ENCODE assay signal across 1 cellular context in genomic region chr3:38136807-38137614, GRCh38.
A peak's percentile ranks its signal among the peaks of the same experiment; 100 is the strongest.
TF ChIP-seq lines count a peak whose summit lies in the region.

Gene ACAA1 (minus strand): TSS chr3:38137127. CDS start chr3:38137035, 92 bp downstream.

TF ChIP-seq in HepG2, 621 proteins besides CTCF, POLR2A, EP300 and RAD21 (continued from another document and continues in another):
- TF ChIP-seq PLSCR1 (CRISPR knock-in tag; IDR thresholded peaks at IDR 0.05; ENCODE audit: borderline replicate concordance) = no peak
- TF ChIP-seq ZNF235 (CRISPR knock-in tag; IDR thresholded peaks at IDR 0.05; ENCODE audit: borderline replicate concordance) = peak; percentile 81; the same call in 1 of the 2 replicates
- TF ChIP-seq ZNF343 (CRISPR knock-in tag; IDR thresholded peaks at IDR 0.05) = peak; percentile 58
- TF ChIP-seq ZSCAN12 (CRISPR knock-in tag; IDR thresholded peaks at IDR 0.05) = peak; percentile 74; the same call in 1 of the 2 replicates
- TF ChIP-seq SP1 (IDR thresholded peaks at IDR 0.05) = no peak
- TF ChIP-seq SP1 (CRISPR knock-in tag; IDR thresholded peaks at IDR 0.05) = peak; percentile 52
- no peak for TF ChIP-seq GTF3A (CRISPR knock-in tag; conservative IDR thresholded peaks at IDR 0.05)
- no peak for TF ChIP-seq HMG20B (CRISPR knock-in tag; conservative IDR thresholded peaks at IDR 0.05)
- peak; percentile 98 for TF ChIP-seq DR1 (CRISPR knock-in tag; IDR thresholded peaks at IDR 0.05)
- TF ChIP-seq ZSCAN21 (CRISPR knock-in tag; IDR thresholded peaks at IDR 0.05; ENCODE audit: borderline replicate concordance) = no peak
- no peak for TF ChIP-seq HNRNPH1 (optimal IDR thresholded peaks at IDR 0.05; ENCODE audit: low read depth, low read length)
- 0 out of 2 replicates have a peak, but pooled peaks have one; percentile 69 for TF ChIP-seq DNMT1 (CRISPR knock-in tag; IDR thresholded peaks at IDR 0.05)
- peak; percentile 5; the same call in 1 of the 2 replicates for TF ChIP-seq ATF2 (CRISPR knock-in tag; IDR thresholded peaks at IDR 0.05)
- peak; percentile 33; the same call in 1 of the 2 replicates for TF ChIP-seq ZFP37 (CRISPR knock-in tag; IDR thresholded peaks at IDR 0.05; ENCODE audit: borderline replicate concordance)
- TF ChIP-seq SP2 (CRISPR knock-in tag; IDR thresholded peaks at IDR 0.05) = peak; percentile 81
- peak; percentile 32; the same call in 1 of the 2 replicates for TF ChIP-seq HOMEZ (CRISPR knock-in tag; IDR thresholded peaks at IDR 0.05; ENCODE audit: low read depth)
- no peak for TF ChIP-seq XBP1 (CRISPR knock-in tag; IDR thresholded peaks at IDR 0.05)
- no peak for TF ChIP-seq NFRKB (IDR thresholded peaks at IDR 0.05)
- no peak for TF ChIP-seq HNF4G (IDR thresholded peaks at IDR 0.05; ENCODE audit: borderline replicate concordance, low read depth, low read length)
- TF ChIP-seq HNF4G (CRISPR knock-in tag; IDR thresholded peaks at IDR 0.05; ENCODE audit: borderline replicate concordance, low read depth) = no peak
- no peak for TF ChIP-seq TGIF2 (CRISPR knock-in tag; IDR thresholded peaks at IDR 0.05)
- peak; percentile 29; the same call in 1 of the 2 replicates for TF ChIP-seq ZNF768 (CRISPR knock-in tag; IDR thresholded peaks at IDR 0.05)
- TF ChIP-seq ZSCAN9 (CRISPR knock-in tag; IDR thresholded peaks at IDR 0.05; ENCODE audit: borderline replicate concordance) = peak; percentile 61
- peak; percentile 44; the same call in 1 of the 2 replicates for TF ChIP-seq ZBTB7B (CRISPR knock-in tag; IDR thresholded peaks at IDR 0.05)
- peak; percentile 68; the same call in 1 of the 2 replicates for TF ChIP-seq ATF7-NPFF (CRISPR knock-in tag; IDR thresholded peaks at IDR 0.05; ENCODE audit: low read depth)
- TF ChIP-seq ZBTB14 (CRISPR knock-in tag; IDR thresholded peaks at IDR 0.05) = no peak
- TF ChIP-seq MNT (IDR thresholded peaks at IDR 0.05) = peak; percentile 39; the same call in 1 of the 2 replicates
- TF ChIP-seq ZNF407 (CRISPR knock-in tag; IDR thresholded peaks at IDR 0.05; ENCODE audit: not compliant biosample characterization) = no peak
- peak; percentile 71; the same call in 1 of the 2 replicates for TF ChIP-seq ELF4 (CRISPR knock-in tag; IDR thresholded peaks at IDR 0.05; ENCODE audit: borderline replicate concordance)
- TF ChIP-seq ZNF614 (CRISPR knock-in tag; IDR thresholded peaks at IDR 0.05; ENCODE audit: borderline replicate concordance) = 0 out of 2 replicates have a peak, but pooled peaks have one; percentile 10
- no peak for TF ChIP-seq E2F1 (CRISPR knock-in tag; IDR thresholded peaks at IDR 0.05)
- TF ChIP-seq CBX1 (IDR thresholded peaks at IDR 0.05; ENCODE audit: low read depth) = peak; percentile 20
- 0 out of 2 replicates have a peak, but pooled peaks have one; percentile 8 for TF ChIP-seq ZMAT3 (CRISPR knock-in tag; conservative IDR thresholded peaks at IDR 0.05)
- peak; percentile 67 for TF ChIP-seq YY1 (IDR thresholded peaks at IDR 0.05; ENCODE audit: insufficient read depth, insufficient replicate concordance, low read depth, low read length)
- TF ChIP-seq MEF2D (CRISPR knock-in tag; IDR thresholded peaks at IDR 0.05) = no peak; the same call in 1 of the 2 replicates
- peak; percentile 44; the same call in 1 of the 2 replicates for TF ChIP-seq GATAD1 (CRISPR knock-in tag; IDR thresholded peaks at IDR 0.05)
- no peak for TF ChIP-seq ZNF510 (CRISPR knock-in tag; IDR thresholded peaks at IDR 0.05; ENCODE audit: low read depth)
- TF ChIP-seq SP4 (CRISPR knock-in tag; IDR thresholded peaks at IDR 0.05) = peak; percentile 96
- no peak for TF ChIP-seq AHR (CRISPR knock-in tag; IDR thresholded peaks at IDR 0.05)
- peak; percentile 53; the same call in 1 of the 2 replicates for TF ChIP-seq ZNF513 (CRISPR knock-in tag; conservative IDR thresholded peaks at IDR 0.05)
